1 cellular context compared by ENCODE assay signal in genomic region chr9:129834489-129835127, GRCh38.
TF ChIP-seq lines count a peak whose summit lies in the region.

No MANE protein-coding gene starts in this region.

TF ChIP-seq in IMR-90, 13 proteins besides CTCF, POLR2A, EP300 and RAD21:
- TF ChIP-seq RCOR1 (IDR thresholded peaks at IDR 0.05; ENCODE audit: insufficient replicate concordance, low read length) (no peak), MAZ (IDR thresholded peaks at IDR 0.05; ENCODE audit: borderline replicate concordance, low read depth, low read length) (no peak), MXI1 (IDR thresholded peaks at IDR 0.05; ENCODE audit: borderline replicate concordance, low read depth, low read length) (no peak), NFE2L2 (IDR thresholded peaks at IDR 0.05; ENCODE audit: low read depth, low read length) (no peak), BHLHE40 (IDR thresholded peaks at IDR 0.05; ENCODE audit: low read depth, low read length) (no peak), ELK1 (IDR thresholded peaks at IDR 0.05; ENCODE audit: borderline replicate concordance, low read depth, low read length) (no peak), USF2 (IDR thresholded peaks at IDR 0.05; ENCODE audit: low read depth, low read length) (no peak), CEBPB (IDR thresholded peaks at IDR 0.05; ENCODE audit: low read depth, low read length) (no peak), SMC3 (IDR thresholded peaks at IDR 0.05; ENCODE audit: low read depth, low read length) (no peak), FOS (IDR thresholded peaks at IDR 0.05; ENCODE audit: low read depth, low read length) (no peak), MAFK (IDR thresholded peaks at IDR 0.05; ENCODE audit: low read depth, low read length) (no peak), CHD1 (IDR thresholded peaks at IDR 0.05; ENCODE audit: low read depth, low read length) (no peak), RFX5 (IDR thresholded peaks at IDR 0.05; ENCODE audit: low read depth, low read length) (no peak)
TF ChIP-seq in IMR-90: peak in this region for 0.
